Comparison of ENCODE assay signal across 1 cellular context in genomic region chr6:26438000-26438399, GRCh38.
TF ChIP-seq lines count a peak whose summit lies in the region.

No MANE protein-coding gene starts in this region.

TF ChIP-seq in HepG2, 621 proteins besides CTCF, POLR2A, EP300 and RAD21:
- peak; percentile 25; the same call in 1 of the 2 replicates for TF ChIP-seq CEBPB (IDR thresholded peaks at IDR 0.05; ENCODE audit: borderline replicate concordance, low read depth, low read length)
- TF ChIP-seq POGZ (CRISPR knock-in tag; IDR thresholded peaks at IDR 0.05) = no peak
